8 cellular contexts compared by ENCODE assay signal in genomic region chr17:40191237-40192208, GRCh38. TPM values are rescaled to one million over a fixed set of nuclear protein-coding genes. Genes with fewer than 3 reads are reported as not detected.
A peak's percentile ranks its signal among the peaks of the same experiment; 100 is the strongest.
DNase-seq lines count a peak whose midpoint lies in the region; ATAC-seq and TF ChIP-seq lines count a peak whose summit lies in the region.

No MANE protein-coding gene starts in this region.

- H3K27me3 Mint-ChIP-seq in HFFc6 (ENCODE audit: insufficient read depth), result peaks cover 6% of the 10 kb centered on the region; the same call in 1 of the 2 replicates
- H3K27me3 Mint-ChIP-seq in activated CD8-positive, alpha-beta T cell treated with anti-CD3 and anti-CD28 coated beads for 36 hours, result no peaks in the 10 kb centered on the region

- H3K4me1 ChIP-seq in effector memory CD4-positive, alpha-beta T cell (ENCODE audit: control insufficient read depth, insufficient read depth, low read length, poor library complexity, severe bottlenecking), result peaks cover 7% of the 10 kb centered on the region
- H3K4me1 ChIP-seq in PC-9 (replicated peaks; ENCODE audit: insufficient read depth), result no peaks in the 10 kb centered on the region

- H3K9me3 ChIP-seq in effector memory CD4-positive, alpha-beta T cell (ENCODE audit: control insufficient read depth, low read length), result no peaks in the 10 kb centered on the region
- H3K9me3 ChIP-seq in PC-9 (ENCODE audit: insufficient read depth, low read depth), result no peaks in the 10 kb centered on the region

- DNase-seq in ELR (ENCODE audit: low read depth) (peak; percentile 90), HFFc6 (peak; percentile 71), NCI-H226 (peak; percentile 53), medulla oblongata (ENCODE audit: extremely low spot score) (peak; percentile 80), PC-9 (no peak)
- peak; percentile 84 for DNase-seq in activated CD8-positive, alpha-beta T cell treated with anti-CD3 and anti-CD28 coated beads for 36 hours
- DNase-seq in effector memory CD4-positive, alpha-beta T cell, result peak; percentile 34 to 47 (median 38)
- DNase-seq in stimulated activated CD4-positive, alpha-beta T cell treated with anti-CD3 and anti-CD28 coated beads, TNF-alpha, amount 100 ng/mL, for 48 hours (ENCODE audit: low read depth in 3 of 3), result peak; percentile 28 to 63 (median 51)

- BruUV-seq in PC-9 (replicated peaks; lab: Mats Ljungman, UMichigan), result no TSS peak

- TF ChIP-seq CTCF in HFFc6 (IDR thresholded peaks at IDR 0.05) (peak; percentile 83), PC-9 (conservative IDR thresholded peaks at IDR 0.05) (no peak)
- TF ChIP-seq CTCF in activated CD8-positive, alpha-beta T cell treated with anti-CD3 and anti-CD28 coated beads for 36 hours (IDR thresholded peaks at IDR 0.05), result peak; percentile 68

- no peaks in the 10 kb centered on the region for H3K79me2 ChIP-seq in PC-9 (ENCODE audit: low read depth)

- no peaks in the 10 kb centered on the region for H3K9me3 Mint-ChIP-seq in HFFc6
- H3K9me3 Mint-ChIP-seq in activated CD8-positive, alpha-beta T cell treated with anti-CD3 and anti-CD28 coated beads for 36 hours, result no peaks in the 10 kb centered on the region

- no peak overlapping the region for H3K4me2 ChIP-seq in PC-9

- H3K4me3 ChIP-seq in effector memory CD4-positive, alpha-beta T cell (ENCODE audit: insufficient read depth, low read depth, low read length, poor library complexity, severe bottlenecking), result peak overlapping the region; percentile 78
- H3K4me3 ChIP-seq in PC-9, result no peak overlapping the region

- no peaks in the 10 kb centered on the region for H3K36me3 Mint-ChIP-seq in HFFc6 (ENCODE audit: low read depth)
- H3K36me3 Mint-ChIP-seq in activated CD8-positive, alpha-beta T cell treated with anti-CD3 and anti-CD28 coated beads for 36 hours (ENCODE audit: low read depth), result no peaks in the 10 kb centered on the region

- H3K9me2 ChIP-seq in PC-9 (ENCODE audit: insufficient read depth), result no peaks in the 10 kb centered on the region

- H3K27ac ChIP-seq in effector memory CD4-positive, alpha-beta T cell (ENCODE audit: insufficient read depth, low read length, poor library complexity, severe bottlenecking), result no peak overlapping the region
- no peak overlapping the region for H3K27ac ChIP-seq in PC-9

- H3F3A ChIP-seq in PC-9 (ENCODE audit: insufficient read depth, low read depth), result 0 out of 2 replicates have a peak, but pooled peaks cover 3% of the 10 kb centered on the region

- ATAC-seq in activated CD8-positive, alpha-beta T cell treated with anti-CD3 and anti-CD28 coated beads for 36 hours, result peak; percentile 82

- H3K36me3 ChIP-seq in effector memory CD4-positive, alpha-beta T cell (ENCODE audit: control insufficient read depth, insufficient read depth, low read length), result no peaks in the 10 kb centered on the region
- H3K36me3 ChIP-seq in PC-9 (ENCODE audit: low read depth), result no peaks in the 10 kb centered on the region

- intact Hi-C loops in activated CD8-positive, alpha-beta T cell treated with anti-CD3 and anti-CD28 coated beads for 36 hours (cut with micrococcal nuclease), result no loop called here
- intact Hi-C loops in PC-9 (cut with micrococcal nuclease; ENCODE audit: unreplicated experiment), result no loop called here

- no peak overlapping the region for H2AFZ ChIP-seq in PC-9

- peaks cover 17% of the 10 kb centered on the region; the same call in 1 of the 2 replicates for H3K4me1 Mint-ChIP-seq in HFFc6 (ENCODE audit: low read depth)
- H3K4me1 Mint-ChIP-seq in activated CD8-positive, alpha-beta T cell treated with anti-CD3 and anti-CD28 coated beads for 36 hours (ENCODE audit: low read depth), result peaks cover 14% of the 10 kb centered on the region

- POLR2A ChIA-PET in activated CD8-positive, alpha-beta T cell treated with anti-CD3 and anti-CD28 coated beads for 36 hours (lab: Charles Lee), result interaction anchor here (0.5 to 1.5 kb wide), 7 partner anchors 9 to 211 kb away, joined by 3 to 6 read pairs (median 3); partner anchors contain the start of genes CASC3, PSMD3 and WIPF2
- POLR2A ChIA-PET in PC-9 (lab: Charles Lee; ENCODE audit: unreplicated experiment), result interaction anchor here (0.5 kb wide), 1 partner anchor 93 kb away, joined by 3 read pairs; no protein-coding TSS in a partner anchor

- no peaks in the 10 kb centered on the region for H4K20me1 ChIP-seq in PC-9 (ENCODE audit: insufficient read depth)

- peak overlapping the region; percentile 89 for H3K4me3 Mint-ChIP-seq in HFFc6
- H3K4me3 Mint-ChIP-seq in activated CD8-positive, alpha-beta T cell treated with anti-CD3 and anti-CD28 coated beads for 36 hours, result peak overlapping the region; percentile 87

- H3K27ac Mint-ChIP-seq in HFFc6, result peak overlapping the region; percentile 55; the same call in 1 of the 2 replicates
- H3K27ac Mint-ChIP-seq in activated CD8-positive, alpha-beta T cell treated with anti-CD3 and anti-CD28 coated beads for 36 hours, result peak overlapping the region; percentile 79

- CTCF ChIA-PET in activated CD8-positive, alpha-beta T cell treated with anti-CD3 and anti-CD28 coated beads for 36 hours (lab: Charles Lee), result interaction anchor here (0.6 to 7.8 kb wide), 46 partner anchors 10 to 217 kb away, joined by 3 to 78 read pairs (median 4); partner anchors contain the start of genes CASC3, CSF3, MED24 and NR1D1
- CTCF ChIA-PET in PC-9 (lab: Charles Lee), result interaction anchor here (0.6 kb wide), 1 partner anchor 52 kb away, joined by 6 read pairs; no protein-coding TSS in a partner anchor

- H3K27me3 ChIP-seq in effector memory CD4-positive, alpha-beta T cell (replicated peaks; ENCODE audit: control insufficient read depth, insufficient read depth, low read length, poor library complexity, severe bottlenecking), result no peaks in the 10 kb centered on the region
- H3K27me3 ChIP-seq in PC-9 (ENCODE audit: insufficient read depth, low read depth), result no peaks in the 10 kb centered on the region

RNA-seq across cellular contexts. Expression of gene RAPGEFL1, which starts 14.3 kb away (rescaled TPM):
- 1 to 10 TPM; 1.5 to 2.2 (median 1.8) TPM for total RNA-seq in HFFc6 (2021; fragmentation: NEBNext Ultra II Directional; extraction: Animal tissue kit (Norgen Biotek cat#: 25700))
- total RNA-seq in activated CD8-positive, alpha-beta T cell treated with anti-CD3 and anti-CD28 coated beads for 36 hours, result 1 to 10 TPM; 3.8 to 5.4 TPM
- total RNA-seq in PC-9 (2021), result 14.0 and 14.9 TPM in 2 replicates

RNA-seq across cellular contexts. Expression of gene WIPF2, which starts 27.6 kb away (rescaled TPM):
- total RNA-seq in HFFc6 (2021; fragmentation: NEBNext Ultra II Directional; extraction: Animal tissue kit (Norgen Biotek cat#: 25700)), result 10 to 100 TPM; 24.8 to 33.5 (median 29.8) TPM
- total RNA-seq in activated CD8-positive, alpha-beta T cell treated with anti-CD3 and anti-CD28 coated beads for 36 hours, result 10 to 100 TPM; 15.3 to 17.9 TPM
- 23.4 and 37.2 TPM in 2 replicates for total RNA-seq in PC-9 (2021)

RNA-seq across cellular contexts. Expression of gene CASC3, which starts 51.2 kb away (rescaled TPM):
- 10 to 100 TPM; 49.5 to 67.7 (median 62.0) TPM for total RNA-seq in HFFc6 (2021; fragmentation: NEBNext Ultra II Directional; extraction: Animal tissue kit (Norgen Biotek cat#: 25700))
- total RNA-seq in activated CD8-positive, alpha-beta T cell treated with anti-CD3 and anti-CD28 coated beads for 36 hours, result 10 to 100 TPM; 75.1 to 75.6 TPM
- 45.8 and 51.5 TPM in 2 replicates for total RNA-seq in PC-9 (2021)

Comparison
In these comparisons a context has a peak if more than half of its experiments do, and no peak if none do; other contexts are left out.
1. DNase-seq: peak in ELR (single experiment), HFFc6 (single experiment), NCI-H226 (single experiment), activated CD8-positive, alpha-beta T cell treated with anti-CD3 and anti-CD28 coated beads for 36 hours (single experiment), effector memory CD4-positive, alpha-beta T cell (3 of 3), medulla oblongata (single experiment) and stimulated activated CD4-positive, alpha-beta T cell treated with anti-CD3 and anti-CD28 coated beads, TNF-alpha, amount 100 ng/mL, for 48 hours (3 of 3); none in PC-9 (0 of 2).